ENCODE assay signal across 27 cellular contexts in the genomic region with DNA sequence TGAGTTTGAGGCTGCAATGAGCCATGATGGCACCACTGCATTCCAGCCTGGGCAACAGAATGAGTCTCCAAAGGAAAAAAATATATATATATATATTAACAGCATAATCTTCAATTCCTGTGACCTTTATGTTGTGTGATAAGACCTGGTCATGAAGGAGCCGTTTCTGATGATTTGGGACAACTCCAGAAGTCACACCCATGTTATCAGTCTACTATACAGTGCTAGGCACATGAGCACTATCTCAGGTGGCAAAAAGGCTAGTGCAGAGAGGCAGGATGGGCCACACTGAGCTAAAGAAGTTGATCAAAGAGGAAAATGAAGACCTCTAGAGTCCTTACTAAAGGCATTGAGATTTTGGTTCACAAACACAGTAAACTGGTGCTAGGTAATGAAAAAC.
"Had no signal": no experiment of that assay in that cellular context is flagged by ENCODE, and none has a peak within 500 bp of the region (broad histone marks: within the 10 kb centered on the region; RNA-seq: fewer than 3 reads in every experiment).

No MANE protein-coding gene starts in this region.

- FAIRE-seq: colon, endometrium, endothelial cell of umbilical vein, frontal cortex had no signal

- ATAC-seq: effector memory CD8-positive, alpha-beta T cell; esophagus mucosa; foreskin keratinocyte; gastrocnemius medialis; gastroesophageal sphincter; heart left ventricle; heart right ventricle had no signal

- H3K27ac ChIP-seq: coronary artery, dorsolateral prefrontal cortex, epithelial cell of prostate, esophagus muscularis mucosa, esophagus squamous epithelium, foreskin keratinocyte, gastrocnemius medialis, gastroesophageal sphincter, heart left ventricle, heart right ventricle had no signal

- H3K9me3 ChIP-seq: esophagus muscularis mucosa, esophagus squamous epithelium, gastrocnemius medialis, gastroesophageal sphincter, heart left ventricle, heart right ventricle had no signal

- H3K4me1 ChIP-seq: esophagus muscularis mucosa, esophagus squamous epithelium, foreskin keratinocyte, gastroesophageal sphincter, heart left ventricle, heart right ventricle had no signal

- DNase-seq: cortex of kidney; dermis blood vessel endothelial cell; dorsolateral prefrontal cortex; effector CD4-positive, alpha-beta T cell; effector CD8-positive, alpha-beta T cell; effector memory CD4-positive, alpha-beta T cell; effector memory CD8-positive, alpha-beta T cell; endodermal cell; erythroblast; esophagus squamous epithelium; foreskin fibroblast; foreskin keratinocyte; foreskin melanocyte; gastrocnemius medialis; glutamatergic neuron; head of caudate nucleus; heart left ventricle; heart right ventricle had no signal

- H3K4me3 ChIP-seq: coronary artery, dorsolateral prefrontal cortex, esophagus muscularis mucosa, esophagus squamous epithelium, gastrocnemius medialis, gastroesophageal sphincter, heart left ventricle, heart right ventricle had no signal

- H3K27me3 ChIP-seq: esophagus muscularis mucosa, gastrocnemius medialis, gastroesophageal sphincter had no signal

- H3K36me3 ChIP-seq: esophagus muscularis mucosa, esophagus squamous epithelium, gastrocnemius medialis, gastroesophageal sphincter, heart left ventricle, heart right ventricle had no signal
